ENCODE assay signal across 1 cellular context in the genomic region with DNA sequence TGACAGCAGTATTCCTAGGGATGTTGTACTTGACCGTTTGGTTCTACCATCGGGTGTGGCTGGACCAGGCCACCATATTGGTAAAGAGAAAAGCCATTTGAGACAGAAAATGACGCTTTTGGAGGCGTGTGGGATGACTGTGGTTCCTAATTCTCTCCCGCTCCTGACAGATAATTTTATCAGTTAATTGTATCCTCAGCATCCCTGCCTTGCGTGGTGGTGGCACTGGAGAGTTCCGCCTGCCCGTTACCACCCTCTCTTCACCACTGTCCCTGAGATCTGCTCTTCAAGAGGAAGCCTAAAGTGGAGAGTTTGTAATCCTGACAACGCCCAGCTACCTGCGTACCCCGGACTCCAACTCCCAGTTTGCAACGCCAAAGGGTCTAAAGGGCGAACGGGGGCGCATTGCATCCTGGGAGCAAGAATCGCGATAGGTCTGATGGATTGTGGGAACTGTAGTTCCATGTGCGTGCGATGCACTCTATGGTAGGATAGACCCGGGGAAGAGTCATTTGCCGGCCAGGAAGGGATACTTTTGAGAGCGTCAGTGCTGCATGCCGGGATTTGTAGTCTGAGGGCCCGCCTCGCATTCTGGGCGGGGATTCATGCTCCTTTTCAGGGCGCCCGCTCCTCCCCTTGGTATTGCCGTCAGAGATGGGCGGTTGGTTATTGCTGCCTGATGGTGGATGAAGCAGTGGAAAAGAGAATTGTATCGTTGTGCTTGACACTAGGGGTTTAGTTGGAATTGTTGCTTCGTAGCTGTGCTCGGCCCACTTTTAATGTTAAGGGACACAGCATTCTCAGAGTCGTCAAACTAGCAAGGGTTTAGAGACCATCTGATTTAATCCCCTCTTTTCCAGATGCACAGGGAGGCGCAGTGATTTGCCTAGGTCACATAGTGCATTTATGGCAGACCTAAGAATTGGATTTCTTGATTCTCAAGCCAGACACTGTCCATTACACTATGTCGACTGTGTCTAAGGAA.
TF ChIP-seq lines count a peak whose summit lies in the region.

No MANE protein-coding gene starts in this region.

TF ChIP-seq in K562, 482 proteins besides CTCF, POLR2A, EP300 and RAD21 (continued from another document and continues in another):
- TF ChIP-seq, protein P1, sequence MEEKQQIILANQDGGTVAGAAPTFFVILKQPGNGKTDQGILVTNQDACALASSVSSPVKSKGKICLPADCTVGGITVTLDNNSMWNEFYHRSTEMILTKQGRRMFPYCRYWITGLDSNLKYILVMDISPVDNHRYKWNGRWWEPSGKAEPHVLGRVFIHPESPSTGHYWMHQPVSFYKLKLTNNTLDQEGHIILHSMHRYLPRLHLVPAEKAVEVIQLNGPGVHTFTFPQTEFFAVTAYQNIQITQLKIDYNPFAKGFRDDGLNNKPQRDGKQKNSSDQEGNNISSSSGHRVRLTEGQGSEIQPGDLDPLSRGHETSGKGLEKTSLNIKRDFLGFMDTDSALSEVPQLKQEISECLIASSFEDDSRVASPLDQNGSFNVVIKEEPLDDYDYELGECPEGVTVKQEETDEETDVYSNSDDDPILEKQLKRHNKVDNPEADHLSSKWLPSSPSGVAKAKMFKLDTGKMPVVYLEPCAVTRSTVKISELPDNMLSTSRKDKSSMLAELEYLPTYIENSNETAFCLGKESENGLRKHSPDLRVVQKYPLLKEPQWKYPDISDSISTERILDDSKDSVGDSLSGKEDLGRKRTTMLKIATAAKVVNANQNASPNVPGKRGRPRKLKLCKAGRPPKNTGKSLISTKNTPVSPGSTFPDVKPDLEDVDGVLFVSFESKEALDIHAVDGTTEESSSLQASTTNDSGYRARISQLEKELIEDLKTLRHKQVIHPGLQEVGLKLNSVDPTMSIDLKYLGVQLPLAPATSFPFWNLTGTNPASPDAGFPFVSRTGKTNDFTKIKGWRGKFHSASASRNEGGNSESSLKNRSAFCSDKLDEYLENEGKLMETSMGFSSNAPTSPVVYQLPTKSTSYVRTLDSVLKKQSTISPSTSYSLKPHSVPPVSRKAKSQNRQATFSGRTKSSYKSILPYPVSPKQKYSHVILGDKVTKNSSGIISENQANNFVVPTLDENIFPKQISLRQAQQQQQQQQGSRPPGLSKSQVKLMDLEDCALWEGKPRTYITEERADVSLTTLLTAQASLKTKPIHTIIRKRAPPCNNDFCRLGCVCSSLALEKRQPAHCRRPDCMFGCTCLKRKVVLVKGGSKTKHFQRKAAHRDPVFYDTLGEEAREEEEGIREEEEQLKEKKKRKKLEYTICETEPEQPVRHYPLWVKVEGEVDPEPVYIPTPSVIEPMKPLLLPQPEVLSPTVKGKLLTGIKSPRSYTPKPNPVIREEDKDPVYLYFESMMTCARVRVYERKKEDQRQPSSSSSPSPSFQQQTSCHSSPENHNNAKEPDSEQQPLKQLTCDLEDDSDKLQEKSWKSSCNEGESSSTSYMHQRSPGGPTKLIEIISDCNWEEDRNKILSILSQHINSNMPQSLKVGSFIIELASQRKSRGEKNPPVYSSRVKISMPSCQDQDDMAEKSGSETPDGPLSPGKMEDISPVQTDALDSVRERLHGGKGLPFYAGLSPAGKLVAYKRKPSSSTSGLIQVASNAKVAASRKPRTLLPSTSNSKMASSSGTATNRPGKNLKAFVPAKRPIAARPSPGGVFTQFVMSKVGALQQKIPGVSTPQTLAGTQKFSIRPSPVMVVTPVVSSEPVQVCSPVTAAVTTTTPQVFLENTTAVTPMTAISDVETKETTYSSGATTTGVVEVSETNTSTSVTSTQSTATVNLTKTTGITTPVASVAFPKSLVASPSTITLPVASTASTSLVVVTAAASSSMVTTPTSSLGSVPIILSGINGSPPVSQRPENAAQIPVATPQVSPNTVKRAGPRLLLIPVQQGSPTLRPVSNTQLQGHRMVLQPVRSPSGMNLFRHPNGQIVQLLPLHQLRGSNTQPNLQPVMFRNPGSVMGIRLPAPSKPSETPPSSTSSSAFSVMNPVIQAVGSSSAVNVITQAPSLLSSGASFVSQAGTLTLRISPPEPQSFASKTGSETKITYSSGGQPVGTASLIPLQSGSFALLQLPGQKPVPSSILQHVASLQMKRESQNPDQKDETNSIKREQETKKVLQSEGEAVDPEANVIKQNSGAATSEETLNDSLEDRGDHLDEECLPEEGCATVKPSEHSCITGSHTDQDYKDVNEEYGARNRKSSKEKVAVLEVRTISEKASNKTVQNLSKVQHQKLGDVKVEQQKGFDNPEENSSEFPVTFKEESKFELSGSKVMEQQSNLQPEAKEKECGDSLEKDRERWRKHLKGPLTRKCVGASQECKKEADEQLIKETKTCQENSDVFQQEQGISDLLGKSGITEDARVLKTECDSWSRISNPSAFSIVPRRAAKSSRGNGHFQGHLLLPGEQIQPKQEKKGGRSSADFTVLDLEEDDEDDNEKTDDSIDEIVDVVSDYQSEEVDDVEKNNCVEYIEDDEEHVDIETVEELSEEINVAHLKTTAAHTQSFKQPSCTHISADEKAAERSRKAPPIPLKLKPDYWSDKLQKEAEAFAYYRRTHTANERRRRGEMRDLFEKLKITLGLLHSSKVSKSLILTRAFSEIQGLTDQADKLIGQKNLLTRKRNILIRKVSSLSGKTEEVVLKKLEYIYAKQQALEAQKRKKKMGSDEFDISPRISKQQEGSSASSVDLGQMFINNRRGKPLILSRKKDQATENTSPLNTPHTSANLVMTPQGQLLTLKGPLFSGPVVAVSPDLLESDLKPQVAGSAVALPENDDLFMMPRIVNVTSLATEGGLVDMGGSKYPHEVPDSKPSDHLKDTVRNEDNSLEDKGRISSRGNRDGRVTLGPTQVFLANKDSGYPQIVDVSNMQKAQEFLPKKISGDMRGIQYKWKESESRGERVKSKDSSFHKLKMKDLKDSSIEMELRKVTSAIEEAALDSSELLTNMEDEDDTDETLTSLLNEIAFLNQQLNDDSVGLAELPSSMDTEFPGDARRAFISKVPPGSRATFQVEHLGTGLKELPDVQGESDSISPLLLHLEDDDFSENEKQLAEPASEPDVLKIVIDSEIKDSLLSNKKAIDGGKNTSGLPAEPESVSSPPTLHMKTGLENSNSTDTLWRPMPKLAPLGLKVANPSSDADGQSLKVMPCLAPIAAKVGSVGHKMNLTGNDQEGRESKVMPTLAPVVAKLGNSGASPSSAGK (IDR thresholded peaks at IDR 0.05), result no peak; the same call in 1 of the 2 replicates
- TF ChIP-seq TFAM (CRISPR knock-in tag; conservative IDR thresholded peaks at IDR 0.05) (no peak), E2F3 (CRISPR knock-in tag; IDR thresholded peaks at IDR 0.05) (no peak), SRSF7 (optimal IDR thresholded peaks at IDR 0.05; ENCODE audit: low read depth, low read length) (no peak), STAT5B (CRISPR knock-in tag; IDR thresholded peaks at IDR 0.05) (no peak), CHD4 (IDR thresholded peaks at IDR 0.05; ENCODE audit: insufficient read depth, insufficient replicate concordance, low read depth, low read length, poor library complexity, severe bottlenecking) (no peak), POLR2AphosphoS2 (IDR thresholded peaks at IDR 0.05; ENCODE audit: low read length) (no peak), CREB3 (tag; conservative IDR thresholded peaks at IDR 0.05; ENCODE audit: low read depth) (peak; percentile 83; the same call in 1 of the 2 replicates), PCBP2 (IDR thresholded peaks at IDR 0.05; ENCODE audit: low read depth, low read length, poor library complexity, severe bottlenecking) (no peak), ATF6 (CRISPR knock-in tag; IDR thresholded peaks at IDR 0.05) (no peak), XRCC4 (IDR thresholded peaks at IDR 0.05; ENCODE audit: extremely low read depth, insufficient read depth, insufficient read length) (no peak), SRSF3 (IDR thresholded peaks at IDR 0.05; ENCODE audit: insufficient read depth, low read length) (no peak), SAFB2 (IDR thresholded peaks at IDR 0.05; ENCODE audit: borderline replicate concordance, low read depth, low read length, severe bottlenecking) (no peak), NCOA4 (IDR thresholded peaks at IDR 0.05; ENCODE audit: partially characterized antibody) (no peak), BRCA1 (IDR thresholded peaks at IDR 0.05) (no peak), BRCA1 (CRISPR knock-in tag; IDR thresholded peaks at IDR 0.05) (no peak), ZNF740 (CRISPR knock-in tag; IDR thresholded peaks at IDR 0.05) (no peak), ZNF740 (tag; IDR thresholded peaks at IDR 0.05) (no peak), MAX (CRISPR knock-in tag; IDR thresholded peaks at IDR 0.05) (no peak), FOXJ2 (tag; IDR thresholded peaks at IDR 0.05) (no peak), CREM (IDR thresholded peaks at IDR 0.05; ENCODE audit: low read depth) (peak; percentile 96), PRPF4 (IDR thresholded peaks at IDR 0.05; ENCODE audit: insufficient read depth, low read depth, low read length, poor library complexity, severe bottlenecking) (no peak), ZNF239 (CRISPR knock-in tag; IDR thresholded peaks at IDR 0.05) (peak; percentile 75), ZNF175 (CRISPR knock-in tag; IDR thresholded peaks at IDR 0.05; ENCODE audit: low read depth) (peak; percentile 98), PCBP1 (IDR thresholded peaks at IDR 0.05; ENCODE audit: low read depth, low read length, poor library complexity, severe bottlenecking) (no peak)
- TF ChIP-seq, protein P2, sequence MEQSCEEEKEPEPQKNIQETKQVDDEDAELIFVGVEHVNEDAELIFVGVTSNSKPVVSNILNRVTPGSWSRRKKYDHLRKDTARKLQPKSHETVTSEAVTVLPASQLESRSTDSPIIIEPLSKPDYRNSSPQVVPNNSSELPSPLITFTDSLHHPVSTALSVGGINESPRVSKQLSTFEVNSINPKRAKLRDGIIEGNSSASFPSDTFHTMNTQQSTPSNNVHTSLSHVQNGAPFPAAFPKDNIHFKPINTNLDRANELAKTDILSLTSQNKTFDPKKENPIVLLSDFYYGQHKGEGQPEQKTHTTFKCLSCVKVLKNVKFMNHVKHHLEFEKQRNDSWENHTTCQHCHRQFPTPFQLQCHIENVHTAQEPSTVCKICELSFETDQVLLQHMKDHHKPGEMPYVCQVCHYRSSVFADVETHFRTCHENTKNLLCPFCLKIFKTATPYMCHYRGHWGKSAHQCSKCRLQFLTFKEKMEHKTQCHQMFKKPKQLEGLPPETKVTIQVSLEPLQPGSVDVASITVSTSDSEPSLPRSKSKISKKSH (CRISPR knock-in tag; IDR thresholded peaks at IDR 0.05), result no peak
- TF ChIP-seq, protein P3, sequence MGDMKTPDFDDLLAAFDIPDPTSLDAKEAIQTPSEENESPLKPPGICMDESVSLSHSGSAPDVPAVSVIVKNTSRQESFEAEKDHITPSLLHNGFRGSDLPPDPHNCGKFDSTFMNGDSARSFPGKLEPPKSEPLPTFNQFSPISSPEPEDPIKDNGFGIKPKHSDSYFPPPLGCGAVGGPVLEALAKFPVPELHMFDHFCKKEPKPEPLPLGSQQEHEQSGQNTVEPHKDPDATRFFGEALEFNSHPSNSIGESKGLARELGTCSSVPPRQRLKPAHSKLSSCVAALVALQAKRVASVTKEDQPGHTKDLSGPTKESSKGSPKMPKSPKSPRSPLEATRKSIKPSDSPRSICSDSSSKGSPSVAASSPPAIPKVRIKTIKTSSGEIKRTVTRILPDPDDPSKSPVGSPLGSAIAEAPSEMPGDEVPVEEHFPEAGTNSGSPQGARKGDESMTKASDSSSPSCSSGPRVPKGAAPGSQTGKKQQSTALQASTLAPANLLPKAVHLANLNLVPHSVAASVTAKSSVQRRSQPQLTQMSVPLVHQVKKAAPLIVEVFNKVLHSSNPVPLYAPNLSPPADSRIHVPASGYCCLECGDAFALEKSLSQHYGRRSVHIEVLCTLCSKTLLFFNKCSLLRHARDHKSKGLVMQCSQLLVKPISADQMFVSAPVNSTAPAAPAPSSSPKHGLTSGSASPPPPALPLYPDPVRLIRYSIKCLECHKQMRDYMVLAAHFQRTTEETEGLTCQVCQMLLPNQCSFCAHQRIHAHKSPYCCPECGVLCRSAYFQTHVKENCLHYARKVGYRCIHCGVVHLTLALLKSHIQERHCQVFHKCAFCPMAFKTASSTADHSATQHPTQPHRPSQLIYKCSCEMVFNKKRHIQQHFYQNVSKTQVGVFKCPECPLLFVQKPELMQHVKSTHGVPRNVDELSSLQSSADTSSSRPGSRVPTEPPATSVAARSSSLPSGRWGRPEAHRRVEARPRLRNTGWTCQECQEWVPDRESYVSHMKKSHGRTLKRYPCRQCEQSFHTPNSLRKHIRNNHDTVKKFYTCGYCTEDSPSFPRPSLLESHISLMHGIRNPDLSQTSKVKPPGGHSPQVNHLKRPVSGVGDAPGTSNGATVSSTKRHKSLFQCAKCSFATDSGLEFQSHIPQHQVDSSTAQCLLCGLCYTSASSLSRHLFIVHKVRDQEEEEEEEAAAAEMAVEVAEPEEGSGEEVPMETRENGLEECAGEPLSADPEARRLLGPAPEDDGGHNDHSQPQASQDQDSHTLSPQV (IDR thresholded peaks at IDR 0.05), result peak; percentile 92
- TF ChIP-seq, protein P4, sequence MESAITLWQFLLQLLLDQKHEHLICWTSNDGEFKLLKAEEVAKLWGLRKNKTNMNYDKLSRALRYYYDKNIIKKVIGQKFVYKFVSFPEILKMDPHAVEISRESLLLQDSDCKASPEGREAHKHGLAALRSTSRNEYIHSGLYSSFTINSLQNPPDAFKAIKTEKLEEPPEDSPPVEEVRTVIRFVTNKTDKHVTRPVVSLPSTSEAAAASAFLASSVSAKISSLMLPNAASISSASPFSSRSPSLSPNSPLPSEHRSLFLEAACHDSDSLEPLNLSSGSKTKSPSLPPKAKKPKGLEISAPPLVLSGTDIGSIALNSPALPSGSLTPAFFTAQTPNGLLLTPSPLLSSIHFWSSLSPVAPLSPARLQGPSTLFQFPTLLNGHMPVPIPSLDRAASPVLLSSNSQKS (CRISPR knock-in tag; IDR thresholded peaks at IDR 0.05), result no peak
